In the genomic region with DNA sequence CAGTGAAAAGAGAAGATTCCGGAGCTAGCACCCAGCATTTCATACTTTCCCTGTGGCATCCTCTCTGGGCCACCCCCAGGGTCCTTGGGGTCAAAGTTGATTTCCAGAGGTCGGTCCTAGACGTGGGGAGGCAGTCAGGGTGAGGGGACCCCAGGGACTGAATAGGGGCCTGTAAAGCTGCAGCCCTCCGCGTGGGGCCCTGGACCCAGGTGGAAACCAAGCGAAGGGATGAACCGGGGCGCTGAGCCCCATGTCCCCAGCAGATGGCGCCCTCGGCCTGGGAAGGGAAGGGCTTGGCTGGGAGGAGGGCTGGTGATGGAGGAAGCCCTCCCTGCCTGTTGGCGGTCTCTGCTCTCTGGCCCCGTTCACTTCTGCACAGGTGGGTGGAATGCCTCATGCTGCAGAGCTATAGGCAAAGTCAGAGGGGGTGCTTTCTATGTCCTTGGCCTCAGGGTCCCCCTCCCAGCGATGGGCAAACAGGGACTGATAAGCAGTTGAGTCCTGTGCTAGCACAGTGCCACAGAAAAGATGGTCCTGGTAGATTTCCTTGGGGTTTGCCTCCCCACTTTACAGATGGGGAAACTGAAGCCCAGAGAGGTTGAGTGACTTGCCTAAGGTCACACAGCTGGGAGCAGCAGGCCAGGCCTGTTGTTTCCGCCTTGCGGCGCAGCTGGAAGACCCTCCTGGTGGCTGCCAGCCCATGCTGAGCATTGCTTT, we compare ENCODE assay signal across 8 cellular contexts.
A peak's percentile ranks its signal among the peaks of the same experiment; 100 is the strongest.
DNase-seq lines count a peak whose midpoint lies in the region; ATAC-seq, FAIRE-seq and TF ChIP-seq lines count a peak whose summit lies in the region.

No MANE protein-coding gene starts in this region.

- no peak for TF ChIP-seq POLR2A in H1 (IDR thresholded peaks at IDR 0.05; ENCODE audit: control extremely low read depth in 1 of 2, low read depth in 2 of 2, low read length in 2 of 2)

- H2BK5ac ChIP-seq in H1 (ENCODE audit: low read depth, low read length) = no peak overlapping the region

- no peak overlapping the region for H3K4me3 Mint-ChIP-seq in mesothelial cell of epicardium

- H3K79me1 ChIP-seq in H1 (ENCODE audit: low read depth, low read length) = no peaks in the 10 kb centered on the region

- H2BK120ac ChIP-seq in H1 (replicated peaks; ENCODE audit: low read depth, low read length) = no peak overlapping the region

- FAIRE-seq in H1 (lab: Jason Lieb, UNC) = peak; percentile 85

- no peak overlapping the region for H3K23ac ChIP-seq in H1 (ENCODE audit: insufficient read length)

- no peaks in the 10 kb centered on the region for H3K27me3 Mint-ChIP-seq in mesothelial cell of epicardium (ENCODE audit: low read depth)

- peaks cover 3 to 10% of the 10 kb centered on the region in 2 experiments for H4K20me1 ChIP-seq in H1 (replicated peaks in 1 of 2; ENCODE audit: control insufficient read depth in 1 of 2, insufficient read depth in 2 of 2, low read length in 2 of 2)

- H3K27ac Mint-ChIP-seq in mesothelial cell of epicardium = no peak overlapping the region

- no peak overlapping the region for H3K18ac ChIP-seq in H1 (ENCODE audit: extremely low read depth, low read length)

- peaks cover 0 to under 1% (median 0%) of the 10 kb centered on the region in 4 experiments; a peak in 1 of 7 replicates for H3K27me3 ChIP-seq in H1 (replicated peaks in 1 of 4; ENCODE audit: control insufficient read depth in 3 of 4, extremely low read depth in 1 of 4, insufficient read depth in 3 of 4, low read length in 3 of 4)

- no peak overlapping the region for H2AFZ ChIP-seq in H1 (ENCODE audit: low read length)

- H3K4me2 ChIP-seq in H1 (ENCODE audit: insufficient read depth in 1 of 2, low read depth in 2 of 2, low read length in 2 of 2) = no peak overlapping the region

- H3K4ac ChIP-seq in H1 (replicated peaks; ENCODE audit: insufficient read length, low read depth, low read length) = no peak overlapping the region

- no peaks in the 10 kb centered on the region for H3K36me3 Mint-ChIP-seq in mesothelial cell of epicardium

- TF ChIP-seq EP300 in H1 (IDR thresholded peaks at IDR 0.05; ENCODE audit: borderline replicate concordance in 1 of 2, low read depth in 2 of 2, low read length in 2 of 2) = no peak

- no peak overlapping the region for H3K14ac ChIP-seq in H1 (ENCODE audit: insufficient read length)

- H2BK15ac ChIP-seq in H1 (ENCODE audit: low read length) = 0 out of 2 replicates have a peak overlapping the region, but pooled peaks have one; percentile 29

- H2BK12ac ChIP-seq in H1 (ENCODE audit: low read depth, low read length) = peak overlapping the region; percentile 80; the same call in 1 of the 2 replicates

- H3K9me3 Mint-ChIP-seq in mesothelial cell of epicardium = no peaks in the 10 kb centered on the region

- no peak overlapping the region for H2BK20ac ChIP-seq in H1 (ENCODE audit: low read length)

- H3K36me3 ChIP-seq in H1 (ENCODE audit: control insufficient read depth in 2 of 4, insufficient read depth in 4 of 4, low read length in 3 of 4) = no peaks in the 10 kb centered on the region

- no peak overlapping the region for H3K56ac ChIP-seq in H1 (replicated peaks; ENCODE audit: insufficient read length, low read depth, low read length)

- no peak overlapping the region for H3K9ac ChIP-seq in H1 (replicated peaks in 1 of 4; ENCODE audit: extremely low read depth in 1 of 4, low read depth in 3 of 4, low read length in 3 of 4)

- 42% methylated on average over 16 of the region's 16 CpGs; no CpG with 5 or more reads in 1 of the 2 experiments for WGBS in H1 (ENCODE audit: extremely low coverage in 1 of 2, insufficient coverage in 1 of 2, insufficient read length in 1 of 2, insufficient replicate concordance in 2 of 2, low coverage in 1 of 2, low lambda C conversion rate in 2 of 2, missing lambda C conversion rate in 1 of 2), 2 experiments

- no peak overlapping the region for H2AK5ac ChIP-seq in H1 (ENCODE audit: low read depth, low read length)

- H3K4me1 Mint-ChIP-seq in mesothelial cell of epicardium = peaks cover 26% of the 10 kb centered on the region

- H3K23me2 ChIP-seq in H1 (ENCODE audit: low read depth, low read length) = no peaks in the 10 kb centered on the region

- peak; percentile 91 to 93 for TF ChIP-seq RAD21 in H1 (IDR thresholded peaks at IDR 0.05 in 1 of 2, conservative IDR thresholded peaks at IDR 0.05 in 1 of 2; ENCODE audit: low read depth in 2 of 2, low read length in 2 of 2)

- H4K5ac ChIP-seq in H1 (ENCODE audit: insufficient read length, low read depth, low read length) = no peak overlapping the region

- no peak overlapping the region for H3K4me3 ChIP-seq in AG10803 (ENCODE audit: low read length)
- H3K4me3 ChIP-seq in H1 (ENCODE audit: extremely low read depth in 1 of 4, insufficient read depth in 2 of 4, low read depth in 3 of 4, low read length in 4 of 4) = no peak overlapping the region

- peak; percentile 34 for DNase-seq in AG10803 (ENCODE audit: low read depth)
- DNase-seq in GM20000 (ENCODE audit: low spot score) = peak; percentile 91
- peak; percentile 13 for DNase-seq in NCI-H748 treated with DMSO at 0.1 percent for 48 hours (lab: John Stamatoyannopoulos, UW)
- DNase-seq in activated CD8-positive, alpha-beta memory T cell treated with anti-CD3 and anti-CD28 coated beads for 4 hours (ENCODE audit: low read depth in 2 of 2) = peak; percentile 24 to 26
- peak in 1 of 2 experiments; percentile 96 for DNase-seq in H1 (ENCODE audit: low read depth in 1 of 2, low spot score in 2 of 2)
- DNase-seq in mesothelial cell of epicardium (ENCODE audit: low spot score in 2 of 2, unreplicated experiment in 2 of 2) = peak; percentile 60 to 89
- DNase-seq in stimulated activated CD8-positive, alpha-beta memory T cell treated with anti-CD3 and anti-CD28 coated beads, Interleukin-4, amount 100 ng/mL, for 24 hours (ENCODE audit: low read depth) = peak; percentile 63

- H4K8ac ChIP-seq in H1 (ENCODE audit: extremely low read depth, insufficient read depth, low read length) = no peak overlapping the region

- TF ChIP-seq CTCF in AG10803 (conservative IDR thresholded peaks at IDR 0.05; ENCODE audit: low read length) = peak; percentile 85
- peak; percentile 97 for TF ChIP-seq CTCF in GM20000 (IDR thresholded peaks at IDR 0.05; ENCODE audit: extremely low read depth, missing control alignments)
- peak; percentile 96 to 99 (median 97) for TF ChIP-seq CTCF in H1 (IDR thresholded peaks at IDR 0.05; ENCODE audit: control extremely low read depth in 1 of 3, insufficient read depth in 1 of 3, low read depth in 1 of 3, low read length in 3 of 3)
- peak; percentile 71 for TF ChIP-seq CTCF in mesothelial cell of epicardium (IDR thresholded peaks at IDR 0.05; ENCODE audit: unreplicated experiment)

- H4K91ac ChIP-seq in H1 (replicated peaks; ENCODE audit: insufficient read length, low read length) = no peak overlapping the region

- no peaks in the 10 kb centered on the region; a peak in 1 of 4 replicates for H3K79me2 ChIP-seq in H1 (ENCODE audit: control insufficient read depth in 1 of 2, insufficient read depth in 2 of 2, low read length in 2 of 2)

- no peaks in the 10 kb centered on the region for H3K9me3 ChIP-seq in H1 (ENCODE audit: insufficient read depth in 2 of 2, low read depth in 1 of 2, low read length in 1 of 2)

- no peak overlapping the region for H3K27ac ChIP-seq in H1 (ENCODE audit: low read depth, low read length)

- no peak for ATAC-seq in HG02884 (IDR thresholded peaks at IDR 0.05; ENCODE audit: unreplicated experiment)

- H3K4me1 ChIP-seq in H1 (replicated peaks in 1 of 4; ENCODE audit: control insufficient read depth in 3 of 4, insufficient read depth in 4 of 4, low read length in 3 of 4) = peaks cover 0 to 15% (median 4%) of the 10 kb centered on the region in 4 experiments; a peak in 4 of 7 replicates

- POLR2A ChIA-PET in H1 (lab: Charles Lee; ENCODE audit: partially characterized antibody) = interaction anchor here (1.0 kb wide), 1 partner anchor 11 kb away, joined by 3 read pairs; no protein-coding TSS in a partner anchor

- CTCF ChIA-PET in H1 (lab: Charles Lee; ENCODE audit: partially characterized antibody) = interaction anchor here (0.7 to 9.9 kb wide), 55 partner anchors 11 to 444 kb away, joined by 3 to 165 read pairs (median 4); no protein-coding TSS in a partner anchor

TF ChIP-seq in H1, 55 proteins besides CTCF, POLR2A, EP300 and RAD21 (continues in another document):
- 0 out of 2 replicates have a peak, but pooled peaks have one; percentile 50 for TF ChIP-seq YY1 (IDR thresholded peaks at IDR 0.05; ENCODE audit: low read depth, low read length)
- 0 out of 4 replicates have a peak, but pooled peaks of 1 of the 2 experiments have one; percentile 74 for TF ChIP-seq HDAC2 (IDR thresholded peaks at IDR 0.05; ENCODE audit: borderline replicate concordance in 1 of 2, low read depth in 2 of 2, low read length in 2 of 2)
- no peak for TF ChIP-seq SP1 (IDR thresholded peaks at IDR 0.05; ENCODE audit: low read depth, low read length)
- peak; percentile 65; the same call in 1 of the 2 replicates for TF ChIP-seq GABPA (IDR thresholded peaks at IDR 0.05; ENCODE audit: borderline replicate concordance, insufficient read depth, low read length)
- no peak for TF ChIP-seq HDAC6 (IDR thresholded peaks at IDR 0.05; ENCODE audit: low read depth, low read length)
- peak; percentile 94 for TF ChIP-seq KDM1A (IDR thresholded peaks at IDR 0.05; ENCODE audit: borderline replicate concordance, low read length)
- no peak for TF ChIP-seq SAP30 (IDR thresholded peaks at IDR 0.05; ENCODE audit: insufficient read depth, insufficient replicate concordance, low read length)
- TF ChIP-seq CHD1 (IDR thresholded peaks at IDR 0.05; ENCODE audit: low read depth, low read length) = no peak
- TF ChIP-seq POU5F1 (IDR thresholded peaks at IDR 0.05; ENCODE audit: low read depth, low read length) = no peak
- no peak for TF ChIP-seq SUZ12 (IDR thresholded peaks at IDR 0.05; ENCODE audit: low read length)
- TF ChIP-seq CHD2 (IDR thresholded peaks at IDR 0.05; ENCODE audit: low read length) = no peak
- no peak for TF ChIP-seq KDM4A (IDR thresholded peaks at IDR 0.05; ENCODE audit: low read depth, low read length, severe bottlenecking)
- TF ChIP-seq CBX5 (IDR thresholded peaks at IDR 0.05; ENCODE audit: low read depth, low read length) = no peak
- TF ChIP-seq MAFK (IDR thresholded peaks at IDR 0.05; ENCODE audit: low read depth, low read length) = no peak
- no peak for TF ChIP-seq EGR1 (IDR thresholded peaks at IDR 0.05; ENCODE audit: borderline replicate concordance, low read depth, low read length)
- TF ChIP-seq JUN (IDR thresholded peaks at IDR 0.05; ENCODE audit: low read depth, low read length) = no peak
- no peak for TF ChIP-seq SRF (IDR thresholded peaks at IDR 0.05; ENCODE audit: low read depth, low read length)
- TF ChIP-seq, protein P1, sequence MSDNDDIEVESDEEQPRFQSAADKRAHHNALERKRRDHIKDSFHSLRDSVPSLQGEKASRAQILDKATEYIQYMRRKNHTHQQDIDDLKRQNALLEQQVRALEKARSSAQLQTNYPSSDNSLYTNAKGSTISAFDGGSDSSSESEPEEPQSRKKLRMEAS (IDR thresholded peaks at IDR 0.05) = 0 out of 2 replicates have a peak, but pooled peaks have one; percentile 17
- TF ChIP-seq SP2 (IDR thresholded peaks at IDR 0.05; ENCODE audit: low read length) = no peak
- TF ChIP-seq GTF2F1 (IDR thresholded peaks at IDR 0.05; ENCODE audit: borderline replicate concordance, low read depth, low read length) = no peak
